1 cellular context compared by ENCODE assay signal in the genomic region with DNA sequence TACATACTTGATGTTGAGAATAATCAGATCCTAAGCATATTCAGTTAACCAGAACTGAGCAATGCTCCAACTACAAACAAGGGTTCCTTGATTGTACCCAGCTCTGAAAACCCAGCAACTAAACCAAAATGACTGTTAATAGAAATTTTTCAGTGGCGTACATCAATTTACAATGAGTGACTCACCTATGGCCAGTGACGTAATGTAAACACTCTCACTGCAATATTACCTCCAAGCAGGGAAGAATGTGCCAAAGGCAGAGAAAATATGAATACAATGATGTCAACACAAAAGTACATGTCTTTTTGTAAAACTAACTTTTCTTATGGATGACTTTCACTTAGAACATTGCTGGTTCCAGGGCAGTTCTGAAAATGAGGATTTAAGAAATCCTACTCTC.
TF ChIP-seq lines count a peak whose summit lies in the region.

No MANE protein-coding gene starts in this region.

TF ChIP-seq in HepG2, 621 proteins besides CTCF, POLR2A, EP300 and RAD21 (continued from another document):
- TF ChIP-seq, protein P1, sequence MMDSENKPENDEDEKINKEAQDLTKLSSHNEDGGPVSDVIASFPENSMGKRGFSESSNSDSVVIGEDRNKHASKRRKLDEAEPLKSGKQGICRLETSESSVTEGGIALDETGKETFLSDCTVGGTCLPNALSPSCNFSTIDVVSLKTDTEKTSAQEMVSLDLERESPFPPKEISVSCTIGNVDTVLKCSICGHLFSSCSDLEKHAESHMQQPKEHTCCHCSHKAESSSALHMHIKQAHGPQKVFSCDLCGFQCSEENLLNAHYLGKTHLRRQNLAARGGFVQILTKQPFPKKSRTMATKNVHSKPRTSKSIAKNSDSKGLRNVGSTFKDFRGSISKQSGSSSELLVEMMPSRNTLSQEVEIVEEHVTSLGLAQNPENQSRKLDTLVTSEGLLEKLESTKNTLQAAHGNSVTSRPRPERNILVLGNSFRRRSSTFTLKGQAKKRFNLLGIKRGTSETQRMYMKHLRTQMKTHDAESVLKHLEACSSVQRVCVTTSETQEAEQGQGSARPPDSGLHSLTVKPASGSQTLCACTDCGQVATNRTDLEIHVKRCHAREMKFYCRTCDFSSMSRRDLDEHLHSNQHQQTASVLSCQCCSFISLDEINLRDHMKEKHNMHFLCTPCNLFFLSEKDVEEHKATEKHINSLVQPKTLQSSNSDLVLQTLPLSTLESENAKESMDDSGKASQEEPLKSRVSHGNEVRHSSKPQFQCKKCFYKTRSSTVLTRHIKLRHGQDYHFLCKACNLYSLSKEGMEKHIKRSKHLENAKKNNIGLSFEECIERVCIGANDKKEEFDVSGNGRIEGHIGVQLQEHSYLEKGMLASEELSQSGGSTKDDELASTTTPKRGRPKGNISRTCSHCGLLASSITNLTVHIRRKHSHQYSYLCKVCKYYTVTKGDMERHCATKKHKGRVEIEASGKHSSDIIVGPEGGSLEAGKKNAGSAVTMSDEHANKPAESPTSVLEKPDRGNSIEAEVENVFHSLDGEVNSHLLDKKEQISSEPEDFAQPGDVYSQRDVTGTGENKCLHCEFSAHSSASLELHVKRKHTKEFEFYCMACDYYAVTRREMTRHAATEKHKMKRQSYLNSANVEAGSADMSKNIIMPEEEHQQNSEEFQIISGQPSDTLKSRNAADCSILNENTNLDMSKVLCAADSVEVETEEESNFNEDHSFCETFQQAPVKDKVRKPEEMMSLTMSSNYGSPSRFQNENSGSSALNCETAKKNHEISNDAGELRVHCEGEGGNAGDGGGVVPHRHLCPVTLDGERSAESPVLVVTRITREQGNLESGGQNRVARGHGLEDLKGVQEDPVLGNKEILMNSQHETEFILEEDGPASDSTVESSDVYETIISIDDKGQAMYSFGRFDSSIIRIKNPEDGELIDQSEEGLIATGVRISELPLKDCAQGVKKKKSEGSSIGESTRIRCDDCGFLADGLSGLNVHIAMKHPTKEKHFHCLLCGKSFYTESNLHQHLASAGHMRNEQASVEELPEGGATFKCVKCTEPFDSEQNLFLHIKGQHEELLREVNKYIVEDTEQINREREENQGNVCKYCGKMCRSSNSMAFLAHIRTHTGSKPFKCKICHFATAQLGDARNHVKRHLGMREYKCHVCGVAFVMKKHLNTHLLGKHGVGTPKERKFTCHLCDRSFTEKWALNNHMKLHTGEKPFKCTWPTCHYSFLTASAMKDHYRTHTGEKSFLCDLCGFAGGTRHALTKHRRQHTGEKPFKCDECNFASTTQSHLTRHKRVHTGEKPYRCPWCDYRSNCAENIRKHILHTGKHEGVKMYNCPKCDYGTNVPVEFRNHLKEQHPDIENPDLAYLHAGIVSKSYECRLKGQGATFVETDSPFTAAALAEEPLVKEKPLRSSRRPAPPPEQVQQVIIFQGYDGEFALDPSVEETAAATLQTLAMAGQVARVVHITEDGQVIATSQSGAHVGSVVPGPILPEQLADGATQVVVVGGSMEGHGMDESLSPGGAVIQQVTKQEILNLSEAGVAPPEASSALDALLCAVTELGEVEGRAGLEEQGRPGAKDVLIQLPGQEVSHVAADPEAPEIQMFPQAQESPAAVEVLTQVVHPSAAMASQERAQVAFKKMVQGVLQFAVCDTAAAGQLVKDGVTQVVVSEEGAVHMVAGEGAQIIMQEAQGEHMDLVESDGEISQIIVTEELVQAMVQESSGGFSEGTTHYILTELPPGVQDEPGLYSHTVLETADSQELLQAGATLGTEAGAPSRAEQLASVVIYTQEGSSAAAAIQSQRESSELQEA (CRISPR knock-in tag; IDR thresholded peaks at IDR 0.05; ENCODE audit: not compliant biosample characterization) = no peak
